Comparison of ENCODE assay signal across 10 cellular contexts in the genomic region with DNA sequence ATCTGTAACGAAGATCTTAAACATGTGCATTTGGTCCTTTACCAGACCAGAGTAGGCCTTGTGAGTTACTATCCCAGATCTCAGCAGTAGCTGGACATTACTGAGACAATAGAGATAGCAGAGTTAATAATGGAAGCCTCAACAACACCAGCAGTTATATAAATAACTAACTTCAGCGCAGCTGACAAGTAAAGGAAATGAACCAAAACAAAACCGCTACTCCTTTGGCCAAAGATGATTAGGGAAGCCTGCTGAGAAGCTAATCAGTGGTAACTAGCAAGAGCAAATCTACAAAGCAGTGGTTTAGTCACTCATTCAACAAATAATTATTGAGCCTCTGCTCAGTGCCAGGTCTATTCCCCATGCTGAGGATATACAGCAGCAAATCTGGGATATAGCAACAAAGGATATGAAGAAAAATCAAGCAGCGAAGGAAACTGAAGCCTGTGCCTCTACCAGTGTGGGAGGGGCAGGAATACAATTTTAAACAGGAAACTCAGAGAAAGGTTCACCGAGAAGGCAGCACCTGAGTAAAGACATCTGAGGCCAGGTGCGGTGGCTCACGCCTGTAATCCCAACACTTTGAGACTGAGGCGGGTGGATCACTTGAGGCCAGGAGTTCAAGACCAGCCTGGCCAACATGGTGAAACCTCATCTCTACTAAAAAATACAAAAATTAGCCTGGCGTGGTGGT.
DNase-seq lines count a peak whose midpoint lies in the region; ATAC-seq and TF ChIP-seq lines count a peak whose summit lies in the region.
"Had no signal": no experiment of that assay in that cellular context is flagged by ENCODE, and none has a peak within 500 bp of the region (broad histone marks: within the 10 kb centered on the region; RNA-seq: fewer than 3 reads in every experiment).

No MANE protein-coding gene starts in this region.

- H3K27me3 Mint-ChIP-seq in GM23338 (ENCODE audit: insufficient read depth, low read depth, poor library complexity), result peaks cover 3% of the 10 kb centered on the region

- no peak overlapping the region for H3K4me3 Mint-ChIP-seq in GM23338

- no peaks in the 10 kb centered on the region for H3K79me2 ChIP-seq in GM23338 (replicated peaks; ENCODE audit: insufficient read depth)

- intact Hi-C loops in left lung (cut with DNase I), result no loop called here

- H3K27me3 ChIP-seq in GM23338 (ENCODE audit: insufficient read depth) (no peaks in the 10 kb centered on the region), Peyer's patch (no peaks in the 10 kb centered on the region), left lung (no peaks in the 10 kb centered on the region), gastroesophageal sphincter (no peaks in the 10 kb centered on the region)
- H3K27me3 ChIP-seq: right lobe of liver, uterus had no signal

- peak overlapping the region; percentile 61 for H3K27ac Mint-ChIP-seq in GM23338

- in situ Hi-C loops in G401 (cut with HindIII; ENCODE audit: low sequenced_read_pairs), result no loop called here

- WGBS in gastroesophageal sphincter (ENCODE audit: low coverage in 1 of 2), 2 donors, result 62 to 74% methylated on average over 6 to 9 of the region's 9 CpGs

- no peaks in the 10 kb centered on the region for H3K36me3 Mint-ChIP-seq in GM23338 (ENCODE audit: low read depth)

- H3K9me2 ChIP-seq in GM23338 (ENCODE audit: insufficient read depth), result 0 out of 2 replicates have a peak, but pooled peaks cover 6% of the 10 kb centered on the region

- H3K36me3 ChIP-seq in GM23338 (ENCODE audit: insufficient read depth) (no peaks in the 10 kb centered on the region), Peyer's patch (no peaks in the 10 kb centered on the region), left lung (no peaks in the 10 kb centered on the region), gastroesophageal sphincter (no peaks in the 10 kb centered on the region)
- H3K36me3 ChIP-seq: uterus had no signal

- TF ChIP-seq CTCF in GM12865 (IDR thresholded peaks at IDR 0.05; ENCODE audit: insufficient read depth, low read depth, low read length, missing control alignments) (no peak), GM23338 (conservative IDR thresholded peaks at IDR 0.05; ENCODE audit: low read depth in 2 of 2) (no peak), Peyer's patch (IDR thresholded peaks at IDR 0.05) (no peak), left lung (IDR thresholded peaks at IDR 0.05) (no peak), gastroesophageal sphincter (IDR thresholded peaks at IDR 0.05) (no peak)

- DNase-seq in GM12865 (ENCODE audit: low read depth), result peak; percentile 68
- no peak for DNase-seq in GM23338 (ENCODE audit: low spot score)
- peak in 1 of 3 donors; percentile 43 for DNase-seq in Peyer's patch
- no peak for DNase-seq in left lung
- no peak for DNase-seq in A172 (ENCODE audit: low spot score)
- DNase-seq in G401 (ENCODE audit: low spot score), result no peak
- DNase-seq: right lobe of liver, uterus had no signal

- no peak overlapping the region for H2AFZ ChIP-seq in GM23338

- no peaks in the 10 kb centered on the region for H3K4me1 ChIP-seq in GM23338 (ENCODE audit: insufficient read depth)
- H3K4me1 ChIP-seq in Peyer's patch, result peaks cover 0 to 15% (median 6%) of the 10 kb centered on the region in 4 donors
- peaks cover 4 to 43% of the 10 kb centered on the region in 2 donors for H3K4me1 ChIP-seq in left lung
- H3K4me1 ChIP-seq in gastroesophageal sphincter, result peaks cover 0 to 3% (median 0%) of the 10 kb centered on the region in 3 donors
- H3K4me1 ChIP-seq: right lobe of liver, uterus had no signal

- H3K4me3 ChIP-seq in GM12865 (ENCODE audit: low read depth, low read length), result no peak overlapping the region
- no peak overlapping the region for H3K4me3 ChIP-seq in GM23338
- H3K4me3 ChIP-seq in Peyer's patch, result no peak overlapping the region
- no peak overlapping the region for H3K4me3 ChIP-seq in left lung
- no peak overlapping the region for H3K4me3 ChIP-seq in gastroesophageal sphincter
- H3K4me3 ChIP-seq: right lobe of liver, uterus had no signal

- peaks cover 21% of the 10 kb centered on the region for H3K4me1 Mint-ChIP-seq in GM23338

- TF ChIP-seq POLR2A in Peyer's patch (IDR thresholded peaks at IDR 0.05), result no peak
- TF ChIP-seq POLR2A in gastroesophageal sphincter (IDR thresholded peaks at IDR 0.05), result no peak

- TF ChIP-seq EP300 in gastroesophageal sphincter (IDR thresholded peaks at IDR 0.05), result no peak

- no peaks in the 10 kb centered on the region for H3F3A ChIP-seq in GM23338 (replicated peaks; ENCODE audit: low read depth)

- H3K9me3 Mint-ChIP-seq in GM23338, result no peaks in the 10 kb centered on the region

- no peak overlapping the region for H3K4me2 ChIP-seq in GM23338

- H3K9me3 ChIP-seq in Peyer's patch (no peaks in the 10 kb centered on the region), left lung (no peaks in the 10 kb centered on the region), gastroesophageal sphincter (no peaks in the 10 kb centered on the region)
- H3K9me3 ChIP-seq: right lobe of liver, uterus had no signal

- ATAC-seq in GM23338 (no peak), left lung (no peak), HG02642 (IDR thresholded peaks at IDR 0.05; ENCODE audit: poor library complexity, unreplicated experiment) (no peak), gastroesophageal sphincter (no peak)

- H3K27ac ChIP-seq in GM23338 (ENCODE audit: low read depth), result no peak overlapping the region
- H3K27ac ChIP-seq in Peyer's patch, result peak overlapping the region in 3 of 4 donors; percentile 26 to 87 (median 35)
- peak overlapping the region; percentile 13 to 20 for H3K27ac ChIP-seq in left lung
- H3K27ac ChIP-seq in gastroesophageal sphincter, result no peak overlapping the region
- H3K27ac ChIP-seq: right lobe of liver, uterus had no signal

- H4K20me1 ChIP-seq in GM23338 (replicated peaks; ENCODE audit: insufficient read depth), result no peaks in the 10 kb centered on the region

TF ChIP-seq in GM23338, 12 proteins besides CTCF, POLR2A, EP300 and RAD21 (continues in another document):
- TF ChIP-seq EZH2phosphoT487 (IDR thresholded peaks at IDR 0.05; ENCODE audit: unreplicated experiment), result no peak
- no peak for TF ChIP-seq ZNF331 (CRISPR knock-in tag; IDR thresholded peaks at IDR 0.05; ENCODE audit: low read depth)
- TF ChIP-seq CREB1 (CRISPR knock-in tag; IDR thresholded peaks at IDR 0.05; ENCODE audit: low read depth), result no peak
- TF ChIP-seq ZNF114 (CRISPR knock-in tag; IDR thresholded peaks at IDR 0.05), result no peak
- TF ChIP-seq, protein P1, sequence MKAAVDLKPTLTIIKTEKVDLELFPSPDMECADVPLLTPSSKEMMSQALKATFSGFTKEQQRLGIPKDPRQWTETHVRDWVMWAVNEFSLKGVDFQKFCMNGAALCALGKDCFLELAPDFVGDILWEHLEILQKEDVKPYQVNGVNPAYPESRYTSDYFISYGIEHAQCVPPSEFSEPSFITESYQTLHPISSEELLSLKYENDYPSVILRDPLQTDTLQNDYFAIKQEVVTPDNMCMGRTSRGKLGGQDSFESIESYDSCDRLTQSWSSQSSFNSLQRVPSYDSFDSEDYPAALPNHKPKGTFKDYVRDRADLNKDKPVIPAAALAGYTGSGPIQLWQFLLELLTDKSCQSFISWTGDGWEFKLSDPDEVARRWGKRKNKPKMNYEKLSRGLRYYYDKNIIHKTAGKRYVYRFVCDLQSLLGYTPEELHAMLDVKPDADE (IDR thresholded peaks at IDR 0.05), result no peak
- TF ChIP-seq NANOG (IDR thresholded peaks at IDR 0.05; ENCODE audit: borderline replicate concordance), result no peak
- TF ChIP-seq, protein P2, sequence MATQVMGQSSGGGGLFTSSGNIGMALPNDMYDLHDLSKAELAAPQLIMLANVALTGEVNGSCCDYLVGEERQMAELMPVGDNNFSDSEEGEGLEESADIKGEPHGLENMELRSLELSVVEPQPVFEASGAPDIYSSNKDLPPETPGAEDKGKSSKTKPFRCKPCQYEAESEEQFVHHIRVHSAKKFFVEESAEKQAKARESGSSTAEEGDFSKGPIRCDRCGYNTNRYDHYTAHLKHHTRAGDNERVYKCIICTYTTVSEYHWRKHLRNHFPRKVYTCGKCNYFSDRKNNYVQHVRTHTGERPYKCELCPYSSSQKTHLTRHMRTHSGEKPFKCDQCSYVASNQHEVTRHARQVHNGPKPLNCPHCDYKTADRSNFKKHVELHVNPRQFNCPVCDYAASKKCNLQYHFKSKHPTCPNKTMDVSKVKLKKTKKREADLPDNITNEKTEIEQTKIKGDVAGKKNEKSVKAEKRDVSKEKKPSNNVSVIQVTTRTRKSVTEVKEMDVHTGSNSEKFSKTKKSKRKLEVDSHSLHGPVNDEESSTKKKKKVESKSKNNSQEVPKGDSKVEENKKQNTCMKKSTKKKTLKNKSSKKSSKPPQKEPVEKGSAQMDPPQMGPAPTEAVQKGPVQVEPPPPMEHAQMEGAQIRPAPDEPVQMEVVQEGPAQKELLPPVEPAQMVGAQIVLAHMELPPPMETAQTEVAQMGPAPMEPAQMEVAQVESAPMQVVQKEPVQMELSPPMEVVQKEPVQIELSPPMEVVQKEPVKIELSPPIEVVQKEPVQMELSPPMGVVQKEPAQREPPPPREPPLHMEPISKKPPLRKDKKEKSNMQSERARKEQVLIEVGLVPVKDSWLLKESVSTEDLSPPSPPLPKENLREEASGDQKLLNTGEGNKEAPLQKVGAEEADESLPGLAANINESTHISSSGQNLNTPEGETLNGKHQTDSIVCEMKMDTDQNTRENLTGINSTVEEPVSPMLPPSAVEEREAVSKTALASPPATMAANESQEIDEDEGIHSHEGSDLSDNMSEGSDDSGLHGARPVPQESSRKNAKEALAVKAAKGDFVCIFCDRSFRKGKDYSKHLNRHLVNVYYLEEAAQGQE (IDR thresholded peaks at IDR 0.05; ENCODE audit: unreplicated experiment), result no peak

Comparison
In these comparisons a context has a peak if more than half of its experiments do, and no peak if none do; other contexts are left out.
1. H3K27ac ChIP-seq: peak in Peyer's patch (3 of 4) and left lung (2 of 2); none in GM23338 (single experiment) and gastroesophageal sphincter (0 of 4).